Comparison of ENCODE assay signal across 8 cellular contexts in genomic region chr7:151519765-151520418, GRCh38.
DNase-seq lines count a peak whose midpoint lies in the region; ATAC-seq lines count a peak whose summit lies in the region.

RHEB (minus strand) TSS chr7:151519895; CDS start chr7:151519511, 384 bp downstream.

- peak; percentile 67 for ATAC-seq in HG03442 (IDR thresholded peaks at IDR 0.05; ENCODE audit: unreplicated experiment)

- DNase-seq in AML-193 (lab: John Stamatoyannopoulos, UW) (peak; percentile 97 to 98), GM19238 (ENCODE audit: insufficient read length, low spot score) (peak; percentile 88), NCI-H524 (lab: John Stamatoyannopoulos, UW) (peak; percentile 94 to 98), kidney tubule cell (ENCODE audit: low spot score) (peak; percentile 100)
- peak; percentile 98 to 99 for DNase-seq in activated CD4-positive, alpha-beta T cell treated with anti-CD3 and anti-CD28 coated beads for 4 hours
- peak; percentile 92 to 99 (median 97) for DNase-seq in stimulated activated CD4-positive, alpha-beta T cell treated with anti-CD3 and anti-CD28 coated beads, Interleukin-1b, Interleukin-23, amount 100 ng/mL, for 24 hours (ENCODE audit: low read depth in 4 of 4, low spot score in 1 of 4)

- peak within 1 kb of the TSS; percentile 95 for H3K27ac ChIP-seq in cingulate gyrus (ENCODE audit: low read depth, low read length)

Comparison
In these comparisons a context has a peak if more than half of its experiments do, and no peak if none do; other contexts are left out.
1. Peak in every context shown above with its lines: DNase-seq, ATAC-seq and H3K27ac ChIP-seq.